ENCODE assay signal across 9 cellular contexts in genomic region chr2:58042486-58042970, GRCh38. TPM values are rescaled to one million over a fixed set of nuclear protein-coding genes. Genes with fewer than 3 reads are reported as not detected.
DNase-seq lines count a peak whose midpoint lies in the region; ATAC-seq, FAIRE-seq and TF ChIP-seq lines count a peak whose summit lies in the region.
"Had no signal": no experiment of that assay in that cellular context is flagged by ENCODE, and none has a peak within 500 bp of the region (broad histone marks: within the 10 kb centered on the region; RNA-seq: fewer than 3 reads in every experiment).

No MANE protein-coding gene starts in this region.

- peak overlapping the region; percentile 51 for H3K4me2 ChIP-seq in A549
- peak overlapping the region; percentile 27 for H3K4me2 ChIP-seq in GM23248 (ENCODE audit: unreplicated experiment)

- no peaks in the 10 kb centered on the region for H3K27me3 ChIP-seq in GM23248 (replicated peaks; ENCODE audit: insufficient read depth)

- no peak for ATAC-seq in A549
- no peak for ATAC-seq in omental fat pad (ENCODE audit: low FRiP score)
- ATAC-seq in left cardiac atrium: no peak
- ATAC-seq in HG02571 (IDR thresholded peaks at IDR 0.05; ENCODE audit: unreplicated experiment): no peak

- no peak overlapping the region for H3K9ac ChIP-seq in GM23248

- no peak overlapping the region for H3K4me3 ChIP-seq in A549
- no peak overlapping the region for H3K4me3 ChIP-seq in GM23248
- no peak overlapping the region for H3K4me3 ChIP-seq in epithelial cell of esophagus (ENCODE audit: low read length)

- TF ChIP-seq EP300 in A549 (IDR thresholded peaks at IDR 0.05): peak in 1 of 2 experiments; percentile 39; a peak in 1 of 5 replicates

- no peaks in the 10 kb centered on the region for H4K20me1 ChIP-seq in GM23248 (ENCODE audit: insufficient read depth)

- peak; percentile 28 to 92 for DNase-seq in A549 (ENCODE audit: low read depth in 1 of 2, low spot score in 1 of 2)
- peak; percentile 75 for DNase-seq in GM23248
- peak; percentile 42 for DNase-seq in NCI-H748 treated with DMSO at 0.1 percent for 48 hours (lab: John Stamatoyannopoulos, UW)
- peak; percentile 91 for DNase-seq in epithelial cell of esophagus (ENCODE audit: low read depth)
- DNase-seq in omental fat pad (ENCODE audit: low spot score): no peak
- DNase-seq in hippocampal formation (lab: John Stamatoyannopoulos, UW): no peak
- DNase-seq in left cardiac atrium: no peak

- peaks cover 25% of the 10 kb centered on the region for H3F3A ChIP-seq in GM23248 (ENCODE audit: insufficient read depth)

- H3K9me3 ChIP-seq in A549 (0 out of 3 replicates have a peak, but pooled peaks cover 5% of the 10 kb centered on the region), GM23248 (ENCODE audit: low read depth) (no peaks in the 10 kb centered on the region)

- H3K9me2 ChIP-seq in GM23248 (ENCODE audit: insufficient read depth): no peaks in the 10 kb centered on the region

- no peak for TF ChIP-seq POLR2A in A549 (IDR thresholded peaks at IDR 0.05; ENCODE audit: low read length)

- CTCF ChIA-PET in A549 (lab: Yijun Ruan, JAX): interaction anchor here (1.1 to 1.7 kb wide), 2 partner anchors 137 to 283 kb away, joined by 3 to 4 read pairs; no protein-coding TSS in a partner anchor

- H2AFZ ChIP-seq in GM23248: no peak overlapping the region

- TF ChIP-seq CTCF in A549 (IDR thresholded peaks at IDR 0.05): no peak
- no peak for TF ChIP-seq CTCF in epithelial cell of esophagus (IDR thresholded peaks at IDR 0.05; ENCODE audit: insufficient read depth, low read depth, low read length, missing control alignments)
- no peak for TF ChIP-seq CTCF in omental fat pad (IDR thresholded peaks at IDR 0.05)

- peak; percentile 97 for FAIRE-seq in A549 (lab: Jason Lieb, UNC)
- FAIRE-seq: frontal cortex had no signal

- WGBS in A549 (ENCODE audit: missing lambda C conversion rate): 1% methylated on average over 2 of the region's 2 CpGs
- WGBS in GM23248 (ENCODE audit: low coverage in 1 of 2, low lambda C conversion rate in 2 of 2, missing lambda C conversion rate in 2 of 2), 2 experiments: 7 to 12% methylated on average over 2 of the region's 2 CpGs

- peaks cover 1% of the 10 kb centered on the region for H3K79me2 ChIP-seq in GM23248 (ENCODE audit: insufficient read depth)

- POLR2A ChIA-PET in A549 (lab: Yijun Ruan, JAX): interaction anchor here (0.5 to 0.9 kb wide), 2 partner anchors 34 to 62 kb away, joined by 3 to 4 read pairs; no protein-coding TSS in a partner anchor

- intact Hi-C loops in left cardiac atrium (cut with DNase I): loop anchor here in 1 of 2 donors (10.0 kb wide), 1 partner anchor 202 kb away; the partner anchor contains the start of gene FANCL

- no peaks in the 10 kb centered on the region for H3K36me3 ChIP-seq in GM23248 (ENCODE audit: low read depth)

- peak; percentile 12 to 31; a peak in 1 of 5 replicates for TF ChIP-seq RAD21 in A549 (conservative IDR thresholded peaks at IDR 0.05 in 1 of 2, IDR thresholded peaks at IDR 0.05 in 1 of 2)

- peak overlapping the region; percentile 11 to 54; a peak in 3 of 6 replicates for H3K27ac ChIP-seq in A549
- H3K27ac ChIP-seq in GM23248: no peak overlapping the region; the same call in 1 of the 2 replicates

- in situ Hi-C loops in GM23248 (cut with MboI): no loop called here

- H3K4me1 ChIP-seq in A549 (peaks cover 44% of the 10 kb centered on the region), GM23248 (ENCODE audit: insufficient read depth) (peaks cover 26% of the 10 kb centered on the region)

TF ChIP-seq in A549, 52 proteins besides CTCF, POLR2A, EP300 and RAD21:
- TF ChIP-seq MAFK (IDR thresholded peaks at IDR 0.05; ENCODE audit: partially characterized antibody): peak; percentile 76
- peak; percentile 57; the same call in 1 of the 2 replicates for TF ChIP-seq MAX (IDR thresholded peaks at IDR 0.05)
- no peak for TF ChIP-seq CHD2 (IDR thresholded peaks at IDR 0.05; ENCODE audit: low read length, partially characterized antibody)
- TF ChIP-seq PHF8 (IDR thresholded peaks at IDR 0.05; ENCODE audit: borderline replicate concordance, low read depth): no peak
- TF ChIP-seq JUN (IDR thresholded peaks at IDR 0.05): peak; percentile 31 to 58; a peak in 3 of 5 replicates
- no peak for TF ChIP-seq TFCP2L1 (CRISPR knock-in tag; IDR thresholded peaks at IDR 0.05)
- peak; percentile 74; the same call in 1 of the 2 replicates for TF ChIP-seq GATA3 (IDR thresholded peaks at IDR 0.05; ENCODE audit: borderline replicate concordance)
- no peak for TF ChIP-seq CBX2 (IDR thresholded peaks at IDR 0.05; ENCODE audit: borderline replicate concordance, low read depth)
- TF ChIP-seq ZNF302 (CRISPR knock-in tag; IDR thresholded peaks at IDR 0.05): no peak
- TF ChIP-seq JUNB (IDR thresholded peaks at IDR 0.05): peak; percentile 95
- TF ChIP-seq FOSL2 (IDR thresholded peaks at IDR 0.05): peak; percentile 95
- peak; percentile 98 for TF ChIP-seq FOSL2 (CRISPR knock-in tag; IDR thresholded peaks at IDR 0.05)
- TF ChIP-seq BCL3 (IDR thresholded peaks at IDR 0.05): peak; percentile 46; the same call in 1 of the 3 replicates
- TF ChIP-seq ZFP36 (IDR thresholded peaks at IDR 0.05; ENCODE audit: borderline replicate concordance, partially characterized antibody): no peak
- no peak for TF ChIP-seq PBX3 (IDR thresholded peaks at IDR 0.05)
- TF ChIP-seq NFE2L2 (conservative IDR thresholded peaks at IDR 0.05; ENCODE audit: low read length): no peak

RNA-seq across cellular contexts. Expression of gene VRK2, which starts 4.1 kb away (rescaled TPM):
- polyA plus RNA-seq in A549 (2011; rRNA removed) (66.2 and 80.9 TPM in 2 replicates), A549 (2017; fragmentation: RNase III; extraction: RNeasy Plus Mini Kit Qiagen cat#74134 plus additional on column Dnase treatment) (19.4 to 30.4 TPM (median 24.2 TPM) in 3 replicates), GM23248 (2016; fragmentation: Nextera tagmentation; extraction: Ambion mirVana) (21.7 and 24.2 TPM in 2 replicates)
- polyA plus RNA-seq in A549 (2012; cell fraction: cytosol; rRNA removed): 17.4 and 18.0 TPM in 2 replicates
- 5.3 and 7.7 TPM in 2 replicates for polyA plus RNA-seq in A549 (2012; cell fraction: nucleus; rRNA removed)
- polyA minus RNA-seq in A549 (2011; rRNA and poly(A)+ RNA removed): 22.8 and 30.4 TPM in 2 replicates
- total RNA-seq in GM23248 (2014; rRNA removed; shearing (Covaris generic)): 14.4 and 22.4 TPM in 2 replicates
- total RNA-seq in omental fat pad (10 to 100 TPM; 16.1 to 24.6 (median 18.7) TPM), left cardiac atrium (10 to 100 TPM; 20.5 to 24.2 TPM)

Comparison
In these comparisons a context has a peak if more than half of its experiments do, and no peak if none do; other contexts are left out.
1. DNase-seq: peak in A549 (2 of 2), GM23248 (single experiment), NCI-H748 treated with DMSO at 0.1 percent for 48 hours (single experiment) and epithelial cell of esophagus (single experiment); none in omental fat pad (single experiment), hippocampal formation (0 of 2) and left cardiac atrium (single experiment).